Comparison of ENCODE assay signal across 26 cellular contexts in the genomic region with DNA sequence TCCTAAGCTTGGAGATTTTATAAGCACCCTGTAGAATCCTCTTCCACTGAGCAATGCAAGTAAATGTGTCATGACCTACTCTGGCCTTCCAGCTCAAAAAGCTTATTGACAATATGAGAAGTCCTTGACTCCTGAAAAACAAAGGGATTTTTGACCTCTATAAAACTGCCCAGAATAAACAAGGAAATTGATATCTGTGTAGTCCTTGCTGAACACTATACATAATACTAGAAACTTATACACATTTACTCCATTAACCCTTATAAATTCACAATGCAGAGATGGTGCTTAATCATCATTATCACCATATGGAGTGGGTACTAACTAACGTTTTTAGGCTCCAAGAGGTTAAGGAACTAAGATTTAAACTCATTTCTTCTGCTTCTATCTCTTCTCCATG.
"Had no signal": no experiment of that assay in that cellular context is flagged by ENCODE, and none has a peak within 500 bp of the region (broad histone marks: within the 10 kb centered on the region; RNA-seq: fewer than 3 reads in every experiment).

No MANE protein-coding gene starts in this region.

- H3K4me3 Mint-ChIP-seq: activated CD4-positive, alpha-beta T cell treated with anti-CD3 and anti-CD28 coated beads, Interleukin-2, amount 10 ng/mL, durations not matched to agents 24 days and 14 days; activated CD8-positive, alpha-beta T cell treated with anti-CD3 and anti-CD28 coated beads for 36 hours; activated naive CD8-positive, alpha-beta T cell treated with anti-CD3 and anti-CD28 coated beads, Interleukin-2, amount 10 ng/mL, durations not matched to agents 7 days and 5 days; activated T-cell treated with anti-CD3 and anti-CD28 coated beads, Interleukin-2, amount 50 U/mL, for 72 hours; activated T-helper 17 cell treated with anti-CD3 and anti-CD28 coated beads, Interleukin-2, amount 50 U/mL, for 72 hours; central memory CD8-positive, alpha-beta T cell had no signal

- H3K27ac Mint-ChIP-seq: activated CD4-positive, alpha-beta T cell treated with anti-CD3 and anti-CD28 coated beads, Interleukin-2, amount 10 ng/mL, durations not matched to agents 24 days and 14 days; activated CD8-positive, alpha-beta T cell treated with anti-CD3 and anti-CD28 coated beads for 36 hours; activated naive CD8-positive, alpha-beta T cell treated with anti-CD3 and anti-CD28 coated beads, Interleukin-2, amount 10 ng/mL, durations not matched to agents 7 days and 5 days; activated T-cell treated with anti-CD3 and anti-CD28 coated beads, Interleukin-2, amount 50 U/mL, for 72 hours; activated T-helper 17 cell treated with anti-CD3 and anti-CD28 coated beads, Interleukin-2, amount 50 U/mL, for 72 hours had no signal

- H3K27ac ChIP-seq: ascending aorta, cardiac muscle cell, PC-9, SJCRH30, SK-N-MC had no signal

- H3K27me3 ChIP-seq: ascending aorta, cardiac muscle cell, SJCRH30 had no signal

- H3K9me3 Mint-ChIP-seq: activated CD8-positive, alpha-beta T cell treated with anti-CD3 and anti-CD28 coated beads for 36 hours; activated T-cell treated with anti-CD3 and anti-CD28 coated beads, Interleukin-2, amount 50 U/mL, for 72 hours; activated T-helper 17 cell treated with anti-CD3 and anti-CD28 coated beads, Interleukin-2, amount 50 U/mL, for 72 hours; central memory CD8-positive, alpha-beta T cell had no signal

- H3K36me3 Mint-ChIP-seq: activated naive CD8-positive, alpha-beta T cell treated with anti-CD3 and anti-CD28 coated beads, Interleukin-2, amount 10 ng/mL, durations not matched to agents 7 days and 5 days had no signal

- H3K36me3 ChIP-seq: ascending aorta, cardiac muscle cell, SJCRH30 had no signal

- H3K4me2 ChIP-seq: PC-9 had no signal

- DNase-seq: activated CD4-positive, alpha-beta T cell treated with anti-CD3 and anti-CD28 coated beads, Interleukin-2, amount 10 ng/mL, durations not matched to agents 24 days and 14 days; activated CD4-positive, alpha-beta T cell treated with anti-CD3 and anti-CD28 coated beads, Interleukin-2, amount 50 U/mL, for 4 hours; activated CD8-positive, alpha-beta T cell treated with anti-CD3 and anti-CD28 coated beads for 36 hours; activated effector memory CD4-positive, alpha-beta T cell treated with anti-CD3 and anti-CD28 coated beads, Interleukin-2, amount 50 U/mL, for 16 hours; activated naive CD4-positive, alpha-beta T cell; activated naive CD4-positive, alpha-beta T cell treated with anti-CD3 and anti-CD28 coated beads, Interleukin-2, amount 50 U/mL, for 16 hours; activated naive CD8-positive, alpha-beta T cell treated with anti-CD3 and anti-CD28 coated beads, Interleukin-2, amount 10 ng/mL, durations not matched to agents 7 days and 5 days; activated T-cell treated with anti-CD3 and anti-CD28 coated beads, Interleukin-2, amount 50 U/mL, for 1 hour; activated T-cell treated with anti-CD3 and anti-CD28 coated beads, Interleukin-2, amount 50 U/mL, for 72 hours; amygdala; NCI-H1105; NCI-H1417 treated with DMSO at 0.1 percent for 48 hours; NCI-H1930; NCI-H2081 treated with DMSO at 0.1 percent for 48 hours; NCI-H226; NCI-H446 treated with DMSO at 0.1 percent for 48 hours; NCI-H524; PC-9; SHP77; SJCRH30; T1000 had no signal

- H2AFZ ChIP-seq: PC-9 had no signal

- ATAC-seq: activated CD8-positive, alpha-beta T cell treated with anti-CD3 and anti-CD28 coated beads for 36 hours; activated T-cell treated with anti-CD3 and anti-CD28 coated beads, Interleukin-2, amount 50 U/mL, for 72 hours; activated T-helper 17 cell treated with anti-CD3 and anti-CD28 coated beads, Interleukin-2, amount 50 U/mL, for 72 hours had no signal

- H3K9me3 ChIP-seq: ascending aorta, SJCRH30 had no signal

- H3K4me3 ChIP-seq: ascending aorta, cardiac muscle cell, PC-9, SJCRH30, SK-N-MC had no signal

- H3K27me3 Mint-ChIP-seq: central memory CD8-positive, alpha-beta T cell had no signal

- H3K4me1 Mint-ChIP-seq: activated naive CD8-positive, alpha-beta T cell treated with anti-CD3 and anti-CD28 coated beads, Interleukin-2, amount 10 ng/mL, durations not matched to agents 7 days and 5 days; central memory CD8-positive, alpha-beta T cell had no signal
